In genomic region chr11:3157381-3158130, GRCh38 we compare ENCODE assay signal across 11 cellular contexts. TPM values are rescaled to one million over a fixed set of nuclear protein-coding genes. Genes with fewer than 3 reads are reported as not detected.
A peak's percentile ranks its signal among the peaks of the same experiment; 100 is the strongest.
DNase-seq lines count a peak whose midpoint lies in the region; ATAC-seq and TF ChIP-seq lines count a peak whose summit lies in the region.
"Had no signal": no experiment of that assay in that cellular context is flagged by ENCODE, and none has a peak within 500 bp of the region (broad histone marks: within the 10 kb centered on the region; RNA-seq: fewer than 3 reads in every experiment).

No MANE protein-coding gene starts in this region.

- H3K27me3 ChIP-seq in BE2C: no peaks in the 10 kb centered on the region
- no peaks in the 10 kb centered on the region for H3K27me3 ChIP-seq in esophagus squamous epithelium
- H3K27me3 ChIP-seq: pancreas had no signal

- no peak for TF ChIP-seq POLR2A in esophagus squamous epithelium (IDR thresholded peaks at IDR 0.05)

- TF ChIP-seq CTCF in BE2C (IDR thresholded peaks at IDR 0.05; ENCODE audit: low read depth, low read length): no peak
- TF ChIP-seq CTCF in LNCaP clone FGC (IDR thresholded peaks at IDR 0.05; ENCODE audit: control insufficient read depth, extremely low read depth, insufficient read depth): no peak
- TF ChIP-seq CTCF in esophagus squamous epithelium (IDR thresholded peaks at IDR 0.05): no peak

- H3K4me1 ChIP-seq in BE2C: peaks cover 16% of the 10 kb centered on the region
- peaks cover 56 to 100% (median 67%) of the 10 kb centered on the region in 3 donors for H3K4me1 ChIP-seq in esophagus squamous epithelium

- no peak for ATAC-seq in HG03469 (IDR thresholded peaks at IDR 0.05; ENCODE audit: unreplicated experiment)
- ATAC-seq: pancreas had no signal

- H3K9me3 ChIP-seq in BE2C (no peaks in the 10 kb centered on the region), esophagus squamous epithelium (no peaks in the 10 kb centered on the region)
- H3K9me3 ChIP-seq: pancreas had no signal

- H3K36me3 ChIP-seq in BE2C (no peaks in the 10 kb centered on the region), esophagus squamous epithelium (peaks cover 0 to 2% (median 0%) of the 10 kb centered on the region in 3 donors)
- H3K36me3 ChIP-seq: pancreas had no signal

- H3K4me3 ChIP-seq in BE2C (ENCODE audit: low read depth, low read length) (no peak overlapping the region), LNCaP clone FGC (ENCODE audit: low read depth, low read length) (no peak overlapping the region), esophagus squamous epithelium (no peak overlapping the region)
- H3K4me3 ChIP-seq: pancreas had no signal

- DNase-seq in BE2C (peak; percentile 3), LNCaP clone FGC (ENCODE audit: low read depth) (peak; percentile 14), esophagus squamous epithelium (lab: John Stamatoyannopoulos, UW) (no peak), posterior vena cava (ENCODE audit: low spot score) (peak; percentile 81), NCI-H2029 (lab: John Stamatoyannopoulos, UW) (no peak), NCI-H187 (lab: John Stamatoyannopoulos, UW) (no peak), NOMO-1 (lab: John Stamatoyannopoulos, UW; ENCODE audit: unreplicated experiment in 2 of 2) (no peak)
- DNase-seq: CD4-positive, CD25-positive, alpha-beta regulatory T cell; HCEC 1CT had no signal

- peak overlapping the region; percentile 45 to 83 (median 69) for H3K27ac ChIP-seq in esophagus squamous epithelium
- H3K27ac ChIP-seq: pancreas had no signal

- intact Hi-C loops in esophagus squamous epithelium (cut with DNase I) (no loop called here), posterior vena cava (cut with DNase I) (no loop called here)

- WGBS in esophagus squamous epithelium, 2 donors: 80 to 85% methylated on average over 1 to 5 of the region's 22 CpGs

RNA-seq across cellular contexts. Expression of gene OSBPL5, which starts 7.6 kb away (rescaled TPM):
- polyA plus RNA-seq in BE2C (2012; ENCODE audit: insufficient read depth, insufficient read length, low read depth): 6.4 TPM
- 10 to 100 TPM; 11.9 to 30.9 (median 17.9) TPM for total RNA-seq in esophagus squamous epithelium
- 10 to 100 TPM; 61.2 to 84.0 TPM for total RNA-seq in posterior vena cava

Comparison
In these comparisons a context has a peak if more than half of its experiments do, and no peak if none do; other contexts are left out.
1. DNase-seq: peak in BE2C (single experiment), LNCaP clone FGC (single experiment) and posterior vena cava (single experiment); none in esophagus squamous epithelium (single experiment), NCI-H2029 (single experiment), NCI-H187 (0 of 2) and NOMO-1 (0 of 2).